In genomic region chr2:63601061-63601460, GRCh38 we compare ENCODE assay signal across 17 cellular contexts. TPM values are rescaled to one million over a fixed set of nuclear protein-coding genes. Genes with fewer than 3 reads are reported as not detected.
DNase-seq lines count a peak whose midpoint lies in the region; ATAC-seq and TF ChIP-seq lines count a peak whose summit lies in the region.
"Had no signal": no experiment of that assay in that cellular context is flagged by ENCODE, and none has a peak within 500 bp of the region (broad histone marks: within the 10 kb centered on the region; RNA-seq: fewer than 3 reads in every experiment).

No MANE protein-coding gene starts in this region.

- H3K36me3 ChIP-seq in endodermal cell (ENCODE audit: control insufficient read depth, insufficient read depth, low read length) (peaks cover 73% of the 10 kb centered on the region), smooth muscle cell (ENCODE audit: low read depth) (peaks cover 26% of the 10 kb centered on the region)

- H3K4me3 Mint-ChIP-seq in activated T-cell treated with anti-CD3 and anti-CD28 coated beads, Interleukin-2, amount 50 U/mL, for 24 hours: no peak overlapping the region
- peak overlapping the region; percentile 37 for H3K4me3 Mint-ChIP-seq in endodermal cell
- no peak overlapping the region for H3K4me3 Mint-ChIP-seq in effector memory CD8-positive, alpha-beta T cell

- peaks cover 10% of the 10 kb centered on the region for H3K4me1 ChIP-seq in endodermal cell (ENCODE audit: control insufficient read depth, insufficient read depth, low read length)
- H3K4me1 ChIP-seq in smooth muscle cell (ENCODE audit: low read depth): no peaks in the 10 kb centered on the region

- 54 to 67% methylated on average over 1 of the region's 1 CpG for WGBS in endodermal cell (ENCODE audit: insufficient coverage in 1 of 2, insufficient read length in 1 of 2), 2 experiments
- 74% methylated on average over 1 of the region's 1 CpG for WGBS in smooth muscle cell (ENCODE audit: low lambda C conversion rate)

- no peaks in the 10 kb centered on the region for H3K9me3 Mint-ChIP-seq in activated T-cell treated with anti-CD3 and anti-CD28 coated beads, Interleukin-2, amount 50 U/mL, for 24 hours
- no peaks in the 10 kb centered on the region for H3K9me3 Mint-ChIP-seq in endodermal cell
- no peaks in the 10 kb centered on the region for H3K9me3 Mint-ChIP-seq in effector memory CD8-positive, alpha-beta T cell
- H3K9me3 Mint-ChIP-seq: IgD-negative memory B cell had no signal

- H3K36me3 Mint-ChIP-seq in activated T-cell treated with anti-CD3 and anti-CD28 coated beads, Interleukin-2, amount 50 U/mL, for 24 hours (ENCODE audit: low read depth): peaks cover 88% of the 10 kb centered on the region
- peaks cover 60% of the 10 kb centered on the region for H3K36me3 Mint-ChIP-seq in endodermal cell (ENCODE audit: low read depth)
- peaks cover 68% of the 10 kb centered on the region for H3K36me3 Mint-ChIP-seq in effector memory CD8-positive, alpha-beta T cell (ENCODE audit: insufficient read depth)

- H3K4me2 ChIP-seq in smooth muscle cell: no peak overlapping the region

- H3K79me2 ChIP-seq in smooth muscle cell (ENCODE audit: low read depth): peaks cover 15% of the 10 kb centered on the region

- H3K27me3 ChIP-seq in endodermal cell (ENCODE audit: control insufficient read depth, insufficient read depth, low read length, poor library complexity, severe bottlenecking) (no peaks in the 10 kb centered on the region), smooth muscle cell (ENCODE audit: low read depth) (no peaks in the 10 kb centered on the region)

- H3K4me3 ChIP-seq in endodermal cell (ENCODE audit: low read length): no peak overlapping the region
- H3K4me3 ChIP-seq in smooth muscle cell: no peak overlapping the region

- DNase-seq in activated T-cell treated with anti-CD3 and anti-CD28 coated beads, Interleukin-2, amount 50 U/mL, for 24 hours: no peak
- no peak for DNase-seq in activated T-cell treated with anti-CD3 and anti-CD28 coated beads for 4 hours
- DNase-seq in ELF-1 (ENCODE audit: low read depth, low spot score): peak; percentile 27
- DNase-seq in endodermal cell: no peak
- DNase-seq in smooth muscle cell (lab: John Stamatoyannopoulos, UW; ENCODE audit: unreplicated experiment): no peak
- no peak for DNase-seq in effector memory CD8-positive, alpha-beta T cell
- DNase-seq: C1 segment of cervical spinal cord, Caco-2, DMS53, MV-4-11, NCI-H1417 treated with DMSO at 0.1 percent for 48 hours, NCI-H2029, NCI-H510A treated with DMSO at 0.1 percent for 48 hours had no signal

- no peaks in the 10 kb centered on the region for H3K9me3 ChIP-seq in endodermal cell (ENCODE audit: control insufficient read depth, low read length)
- no peaks in the 10 kb centered on the region for H3K9me3 ChIP-seq in smooth muscle cell (replicated peaks; ENCODE audit: low read depth)
- H3K9me3 ChIP-seq: Caco-2 had no signal

- H3K27me3 Mint-ChIP-seq in activated T-cell treated with anti-CD3 and anti-CD28 coated beads, Interleukin-2, amount 50 U/mL, for 24 hours: no peaks in the 10 kb centered on the region
- H3K27me3 Mint-ChIP-seq in endodermal cell (ENCODE audit: insufficient read depth): no peaks in the 10 kb centered on the region
- no peaks in the 10 kb centered on the region for H3K27me3 Mint-ChIP-seq in effector memory CD8-positive, alpha-beta T cell
- H3K27me3 Mint-ChIP-seq: IgD-negative memory B cell had no signal

- ATAC-seq in GM18502 (IDR thresholded peaks at IDR 0.05; ENCODE audit: poor library complexity, unreplicated experiment) (no peak), GM18858 (IDR thresholded peaks at IDR 0.05; ENCODE audit: unreplicated experiment) (no peak)
- ATAC-seq in effector memory CD8-positive, alpha-beta T cell (replicated peaks): no peak
- ATAC-seq: HCT116 had no signal

- no peak for TF ChIP-seq CTCF in endodermal cell (conservative IDR thresholded peaks at IDR 0.05)
- TF ChIP-seq CTCF in smooth muscle cell (IDR thresholded peaks at IDR 0.05; ENCODE audit: borderline replicate concordance, insufficient read depth, poor library complexity, severe bottlenecking): no peak

- H3K4me1 Mint-ChIP-seq in activated T-cell treated with anti-CD3 and anti-CD28 coated beads, Interleukin-2, amount 50 U/mL, for 24 hours (ENCODE audit: low read depth): peaks cover 7% of the 10 kb centered on the region
- peaks cover 18% of the 10 kb centered on the region for H3K4me1 Mint-ChIP-seq in endodermal cell
- peaks cover 0 to 3% of the 10 kb centered on the region in 2 donors for H3K4me1 Mint-ChIP-seq in effector memory CD8-positive, alpha-beta T cell (ENCODE audit: low read depth in 2 of 2)
- H3K4me1 Mint-ChIP-seq: IgD-negative memory B cell had no signal

- H2AFZ ChIP-seq in smooth muscle cell (ENCODE audit: low read depth): no peak overlapping the region

- H4K20me1 ChIP-seq in smooth muscle cell (ENCODE audit: low read depth): peaks cover 15% of the 10 kb centered on the region

- peak overlapping the region; percentile 54 for H3K27ac ChIP-seq in endodermal cell (ENCODE audit: low read depth, low read length)
- H3K27ac ChIP-seq in smooth muscle cell (ENCODE audit: low read depth): peak overlapping the region; percentile 21

- peak overlapping the region; percentile 1 for H3K27ac Mint-ChIP-seq in activated T-cell treated with anti-CD3 and anti-CD28 coated beads, Interleukin-2, amount 50 U/mL, for 24 hours
- peak overlapping the region; percentile 44 for H3K27ac Mint-ChIP-seq in endodermal cell
- no peak overlapping the region for H3K27ac Mint-ChIP-seq in effector memory CD8-positive, alpha-beta T cell
- H3K27ac Mint-ChIP-seq: IgD-negative memory B cell had no signal

- H3K9ac ChIP-seq in endodermal cell (ENCODE audit: extremely low read depth, low read length, poor library complexity, severe bottlenecking) (peak overlapping the region; percentile 6), smooth muscle cell (ENCODE audit: low read depth) (no peak overlapping the region)

- H3F3A ChIP-seq in smooth muscle cell (ENCODE audit: low read depth): peaks cover 4% of the 10 kb centered on the region

RNA-seq across cellular contexts. Expression of gene MDH1, which starts 12.3 kb away (rescaled TPM):
- total RNA-seq in endodermal cell (100 to 1,000 TPM; 160 to 259 TPM), smooth muscle cell (280 and 290 TPM in 2 replicates)
- polyA plus RNA-seq in endodermal cell (2013, experiment 1 of 2): 235 TPM
- polyA plus RNA-seq in endodermal cell (2013, experiment 2 of 2): 226 TPM
- polyA plus RNA-seq in smooth muscle cell: 251 and 275 TPM in 2 replicates

RNA-seq across cellular contexts. Expression of gene WDPCP, which starts 12.8 kb away (rescaled TPM):
- 10 to 100 TPM; 11.8 to 25.1 TPM for total RNA-seq in endodermal cell
- polyA plus RNA-seq in endodermal cell (2013, experiment 1 of 2): 6.9 TPM
- 8.1 TPM for polyA plus RNA-seq in endodermal cell (2013, experiment 2 of 2)
- total RNA-seq in smooth muscle cell: 8.1 and 11.6 TPM in 2 replicates
- 7.5 and 8.1 TPM in 2 replicates for polyA plus RNA-seq in smooth muscle cell

Comparison
In these comparisons a context has a peak if more than half of its experiments do, and no peak if none do; other contexts are left out.
1. H3K27ac Mint-ChIP-seq: peak in activated T-cell treated with anti-CD3 and anti-CD28 coated beads, Interleukin-2, amount 50 U/mL, for 24 hours (single experiment) and endodermal cell (single experiment); none in effector memory CD8-positive, alpha-beta T cell (0 of 2).